Comparison of ENCODE assay signal across 7 cellular contexts in genomic region chr11:11171854-11172253, GRCh38.
DNase-seq lines count a peak whose midpoint lies in the region; ATAC-seq lines count a peak whose summit lies in the region.

No MANE protein-coding gene starts in this region.

- H3K27me3 Mint-ChIP-seq in natural killer cell treated with Interleukin-12 subunit alpha and Interleukin-12 subunit beta and Interleukin-15 and Interleukin-18, amount 100 ng/mL, for 72 hours: peaks cover 39 to 43% of the 10 kb centered on the region in 2 donors

- H3K9me3 Mint-ChIP-seq in natural killer cell treated with Interleukin-12 subunit alpha and Interleukin-12 subunit beta and Interleukin-15 and Interleukin-18, amount 100 ng/mL, for 72 hours: no peaks in the 10 kb centered on the region

- H3K27ac Mint-ChIP-seq in natural killer cell treated with Interleukin-12 subunit alpha and Interleukin-12 subunit beta and Interleukin-15 and Interleukin-18, amount 100 ng/mL, for 72 hours: peak overlapping the region; percentile 13 to 40

- ATAC-seq in GM18868 (IDR thresholded peaks at IDR 0.05; ENCODE audit: unreplicated experiment) (peak; percentile 86), GM21786 (IDR thresholded peaks at IDR 0.05; ENCODE audit: unreplicated experiment) (peak; percentile 93)
- peak; percentile 92 to 93 for ATAC-seq in natural killer cell treated with Interleukin-12 subunit alpha and Interleukin-12 subunit beta and Interleukin-15 and Interleukin-18, amount 100 ng/mL, for 72 hours

- H3K4me3 Mint-ChIP-seq in natural killer cell treated with Interleukin-12 subunit alpha and Interleukin-12 subunit beta and Interleukin-15 and Interleukin-18, amount 100 ng/mL, for 72 hours: no peak overlapping the region

- H3K36me3 Mint-ChIP-seq in natural killer cell treated with Interleukin-12 subunit alpha and Interleukin-12 subunit beta and Interleukin-15 and Interleukin-18, amount 100 ng/mL, for 72 hours: no peaks in the 10 kb centered on the region

- H3K4me1 Mint-ChIP-seq in natural killer cell treated with Interleukin-12 subunit alpha and Interleukin-12 subunit beta and Interleukin-15 and Interleukin-18, amount 100 ng/mL, for 72 hours (ENCODE audit: low read depth in 2 of 2): peaks cover 10 to 13% of the 10 kb centered on the region in 2 donors

- DNase-seq in NCI-H1694 (lab: John Stamatoyannopoulos, UW) (peak; percentile 66), NCI-H146 (lab: John Stamatoyannopoulos, UW) (no peak), cerebellar nuclear complex (lab: John Stamatoyannopoulos, UW) (no peak), iPS-NIHi7 (ENCODE audit: extremely low spot score) (no peak)
- DNase-seq in natural killer cell treated with Interleukin-12 subunit alpha and Interleukin-12 subunit beta and Interleukin-15 and Interleukin-18, amount 100 ng/mL, for 72 hours (ENCODE audit: low spot score): peak; percentile 70

Comparison
In these comparisons a context has a peak if more than half of its experiments do, and no peak if none do; other contexts are left out.
1. DNase-seq: peak in NCI-H1694 (single experiment) and natural killer cell treated with Interleukin-12 subunit alpha and Interleukin-12 subunit beta and Interleukin-15 and Interleukin-18, amount 100 ng/mL, for 72 hours (single experiment); none in NCI-H146 (single experiment), cerebellar nuclear complex (0 of 2) and iPS-NIHi7 (single experiment).
2. Peak in every context shown above with its lines, with median percentiles within 50 percentile points of each other: ATAC-seq.